1 cellular context compared by ENCODE assay signal in genomic region chr9:91395106-91395552, GRCh38.
TF ChIP-seq lines count a peak whose summit lies in the region.

No MANE protein-coding gene starts in this region.

TF ChIP-seq in HepG2, 621 proteins besides CTCF, POLR2A, EP300 and RAD21 (continued from another document and continues in another):
- TF ChIP-seq GMEB2 (CRISPR knock-in tag; IDR thresholded peaks at IDR 0.05; ENCODE audit: low read depth): no peak
- no peak for TF ChIP-seq AKAP8 (CRISPR knock-in tag; IDR thresholded peaks at IDR 0.05)
- TF ChIP-seq AHR (CRISPR knock-in tag; IDR thresholded peaks at IDR 0.05): no peak
- no peak for TF ChIP-seq NPAS2 (CRISPR knock-in tag; IDR thresholded peaks at IDR 0.05; ENCODE audit: borderline replicate concordance)
- TF ChIP-seq MAFK (conservative IDR thresholded peaks at IDR 0.05 in 1 of 2, IDR thresholded peaks at IDR 0.05 in 1 of 2; ENCODE audit: low read length in 2 of 2): no peak
- TF ChIP-seq, protein P1, sequence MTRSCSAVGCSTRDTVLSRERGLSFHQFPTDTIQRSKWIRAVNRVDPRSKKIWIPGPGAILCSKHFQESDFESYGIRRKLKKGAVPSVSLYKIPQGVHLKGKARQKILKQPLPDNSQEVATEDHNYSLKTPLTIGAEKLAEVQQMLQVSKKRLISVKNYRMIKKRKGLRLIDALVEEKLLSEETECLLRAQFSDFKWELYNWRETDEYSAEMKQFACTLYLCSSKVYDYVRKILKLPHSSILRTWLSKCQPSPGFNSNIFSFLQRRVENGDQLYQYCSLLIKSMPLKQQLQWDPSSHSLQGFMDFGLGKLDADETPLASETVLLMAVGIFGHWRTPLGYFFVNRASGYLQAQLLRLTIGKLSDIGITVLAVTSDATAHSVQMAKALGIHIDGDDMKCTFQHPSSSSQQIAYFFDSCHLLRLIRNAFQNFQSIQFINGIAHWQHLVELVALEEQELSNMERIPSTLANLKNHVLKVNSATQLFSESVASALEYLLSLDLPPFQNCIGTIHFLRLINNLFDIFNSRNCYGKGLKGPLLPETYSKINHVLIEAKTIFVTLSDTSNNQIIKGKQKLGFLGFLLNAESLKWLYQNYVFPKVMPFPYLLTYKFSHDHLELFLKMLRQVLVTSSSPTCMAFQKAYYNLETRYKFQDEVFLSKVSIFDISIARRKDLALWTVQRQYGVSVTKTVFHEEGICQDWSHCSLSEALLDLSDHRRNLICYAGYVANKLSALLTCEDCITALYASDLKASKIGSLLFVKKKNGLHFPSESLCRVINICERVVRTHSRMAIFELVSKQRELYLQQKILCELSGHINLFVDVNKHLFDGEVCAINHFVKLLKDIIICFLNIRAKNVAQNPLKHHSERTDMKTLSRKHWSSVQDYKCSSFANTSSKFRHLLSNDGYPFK (CRISPR knock-in tag; IDR thresholded peaks at IDR 0.05; ENCODE audit: borderline replicate concordance): no peak
- TF ChIP-seq HDAC6 (IDR thresholded peaks at IDR 0.05; ENCODE audit: low read depth, low read length): no peak
- TF ChIP-seq FOXC1 (CRISPR knock-in tag; IDR thresholded peaks at IDR 0.05; ENCODE audit: borderline replicate concordance): no peak
- TF ChIP-seq SMAD1 (CRISPR knock-in tag; IDR thresholded peaks at IDR 0.05; ENCODE audit: borderline replicate concordance, low read depth): no peak
- TF ChIP-seq, protein P2, sequence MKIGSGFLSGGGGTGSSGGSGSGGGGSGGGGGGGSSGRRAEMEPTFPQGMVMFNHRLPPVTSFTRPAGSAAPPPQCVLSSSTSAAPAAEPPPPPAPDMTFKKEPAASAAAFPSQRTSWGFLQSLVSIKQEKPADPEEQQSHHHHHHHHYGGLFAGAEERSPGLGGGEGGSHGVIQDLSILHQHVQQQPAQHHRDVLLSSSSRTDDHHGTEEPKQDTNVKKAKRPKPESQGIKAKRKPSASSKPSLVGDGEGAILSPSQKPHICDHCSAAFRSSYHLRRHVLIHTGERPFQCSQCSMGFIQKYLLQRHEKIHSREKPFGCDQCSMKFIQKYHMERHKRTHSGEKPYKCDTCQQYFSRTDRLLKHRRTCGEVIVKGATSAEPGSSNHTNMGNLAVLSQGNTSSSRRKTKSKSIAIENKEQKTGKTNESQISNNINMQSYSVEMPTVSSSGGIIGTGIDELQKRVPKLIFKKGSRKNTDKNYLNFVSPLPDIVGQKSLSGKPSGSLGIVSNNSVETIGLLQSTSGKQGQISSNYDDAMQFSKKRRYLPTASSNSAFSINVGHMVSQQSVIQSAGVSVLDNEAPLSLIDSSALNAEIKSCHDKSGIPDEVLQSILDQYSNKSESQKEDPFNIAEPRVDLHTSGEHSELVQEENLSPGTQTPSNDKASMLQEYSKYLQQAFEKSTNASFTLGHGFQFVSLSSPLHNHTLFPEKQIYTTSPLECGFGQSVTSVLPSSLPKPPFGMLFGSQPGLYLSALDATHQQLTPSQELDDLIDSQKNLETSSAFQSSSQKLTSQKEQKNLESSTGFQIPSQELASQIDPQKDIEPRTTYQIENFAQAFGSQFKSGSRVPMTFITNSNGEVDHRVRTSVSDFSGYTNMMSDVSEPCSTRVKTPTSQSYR (CRISPR knock-in tag; IDR thresholded peaks at IDR 0.05; ENCODE audit: borderline replicate concordance): no peak; the same call in 1 of the 2 replicates
- no peak for TF ChIP-seq ZNF451 (CRISPR knock-in tag; IDR thresholded peaks at IDR 0.05)
- peak; percentile 91 for TF ChIP-seq MED1 (CRISPR knock-in tag; IDR thresholded peaks at IDR 0.05)
- TF ChIP-seq MAX (IDR thresholded peaks at IDR 0.05): peak; percentile 84
- TF ChIP-seq ATRX (CRISPR knock-in tag; IDR thresholded peaks at IDR 0.05; ENCODE audit: borderline replicate concordance): no peak
- TF ChIP-seq TGIF2 (CRISPR knock-in tag; IDR thresholded peaks at IDR 0.05): peak; percentile 87
- TF ChIP-seq ZNF3 (CRISPR knock-in tag; IDR thresholded peaks at IDR 0.05): peak; percentile 94
- TF ChIP-seq, protein P3, sequence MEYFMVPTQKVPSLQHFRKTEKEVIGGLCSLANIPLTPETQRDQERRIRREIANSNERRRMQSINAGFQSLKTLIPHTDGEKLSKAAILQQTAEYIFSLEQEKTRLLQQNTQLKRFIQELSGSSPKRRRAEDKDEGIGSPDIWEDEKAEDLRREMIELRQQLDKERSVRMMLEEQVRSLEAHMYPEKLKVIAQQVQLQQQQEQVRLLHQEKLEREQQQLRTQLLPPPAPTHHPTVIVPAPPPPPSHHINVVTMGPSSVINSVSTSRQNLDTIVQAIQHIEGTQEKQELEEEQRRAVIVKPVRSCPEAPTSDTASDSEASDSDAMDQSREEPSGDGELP (IDR thresholded peaks at IDR 0.05; ENCODE audit: borderline replicate concordance, low read depth): no peak
- TF ChIP-seq KDM6A (CRISPR knock-in tag; IDR thresholded peaks at IDR 0.05; ENCODE audit: low read depth): peak; percentile 32; the same call in 1 of the 2 replicates
- no peak for TF ChIP-seq CHD2 (IDR thresholded peaks at IDR 0.05; ENCODE audit: low read depth, low read length)
- peak; percentile 96 for TF ChIP-seq SMAD3 (CRISPR knock-in tag; IDR thresholded peaks at IDR 0.05)
- TF ChIP-seq ZMAT3 (CRISPR knock-in tag; conservative IDR thresholded peaks at IDR 0.05): no peak
- TF ChIP-seq SRF (IDR thresholded peaks at IDR 0.05; ENCODE audit: low read depth, low read length): no peak
- peak; percentile 84; the same call in 1 of the 2 replicates for TF ChIP-seq ERF (CRISPR knock-in tag; IDR thresholded peaks at IDR 0.05)
- TF ChIP-seq ZNF766 (CRISPR knock-in tag; IDR thresholded peaks at IDR 0.05; ENCODE audit: borderline replicate concordance): no peak
- no peak for TF ChIP-seq ZNF788 (CRISPR knock-in tag; IDR thresholded peaks at IDR 0.05; ENCODE audit: borderline replicate concordance)
- peak; percentile 90 for TF ChIP-seq SKI (IDR thresholded peaks at IDR 0.05; ENCODE audit: partially characterized antibody)
- TF ChIP-seq, protein P4, sequence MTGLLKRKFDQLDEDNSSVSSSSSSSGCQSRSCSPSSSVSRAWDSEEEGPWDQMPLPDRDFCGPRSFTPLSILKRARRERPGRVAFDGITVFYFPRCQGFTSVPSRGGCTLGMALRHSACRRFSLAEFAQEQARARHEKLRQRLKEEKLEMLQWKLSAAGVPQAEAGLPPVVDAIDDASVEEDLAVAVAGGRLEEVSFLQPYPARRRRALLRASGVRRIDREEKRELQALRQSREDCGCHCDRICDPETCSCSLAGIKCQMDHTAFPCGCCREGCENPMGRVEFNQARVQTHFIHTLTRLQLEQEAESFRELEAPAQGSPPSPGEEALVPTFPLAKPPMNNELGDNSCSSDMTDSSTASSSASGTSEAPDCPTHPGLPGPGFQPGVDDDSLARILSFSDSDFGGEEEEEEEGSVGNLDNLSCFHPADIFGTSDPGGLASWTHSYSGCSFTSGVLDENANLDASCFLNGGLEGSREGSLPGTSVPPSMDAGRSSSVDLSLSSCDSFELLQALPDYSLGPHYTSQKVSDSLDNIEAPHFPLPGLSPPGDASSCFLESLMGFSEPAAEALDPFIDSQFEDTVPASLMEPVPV (CRISPR knock-in tag; IDR thresholded peaks at IDR 0.05): no peak
- 0 out of 2 replicates have a peak, but pooled peaks have one; percentile 45 for TF ChIP-seq MEF2D (CRISPR knock-in tag; IDR thresholded peaks at IDR 0.05)
- TF ChIP-seq SP2 (CRISPR knock-in tag; IDR thresholded peaks at IDR 0.05): no peak
- TF ChIP-seq SNAPC2 (CRISPR knock-in tag; IDR thresholded peaks at IDR 0.05): no peak
- TF ChIP-seq ZNF740 (CRISPR knock-in tag; IDR thresholded peaks at IDR 0.05): 0 out of 2 replicates have a peak, but pooled peaks have one; percentile 38
- TF ChIP-seq, protein P5, sequence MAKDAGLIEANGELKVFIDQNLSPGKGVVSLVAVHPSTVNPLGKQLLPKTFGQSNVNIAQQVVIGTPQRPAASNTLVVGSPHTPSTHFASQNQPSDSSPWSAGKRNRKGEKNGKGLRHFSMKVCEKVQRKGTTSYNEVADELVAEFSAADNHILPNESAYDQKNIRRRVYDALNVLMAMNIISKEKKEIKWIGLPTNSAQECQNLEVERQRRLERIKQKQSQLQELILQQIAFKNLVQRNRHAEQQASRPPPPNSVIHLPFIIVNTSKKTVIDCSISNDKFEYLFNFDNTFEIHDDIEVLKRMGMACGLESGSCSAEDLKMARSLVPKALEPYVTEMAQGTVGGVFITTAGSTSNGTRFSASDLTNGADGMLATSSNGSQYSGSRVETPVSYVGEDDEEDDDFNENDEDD (CRISPR knock-in tag; IDR thresholded peaks at IDR 0.05; ENCODE audit: borderline replicate concordance): peak; percentile 47; the same call in 1 of the 2 replicates
- TF ChIP-seq TAF15 (IDR thresholded peaks at IDR 0.05; ENCODE audit: low read depth, low read length, poor library complexity, severe bottlenecking): no peak
- peak; percentile 44; the same call in 1 of the 2 replicates for TF ChIP-seq REPIN1 (CRISPR knock-in tag; IDR thresholded peaks at IDR 0.05; ENCODE audit: borderline replicate concordance, low read depth)
- TF ChIP-seq AKNA (CRISPR knock-in tag; IDR thresholded peaks at IDR 0.05; ENCODE audit: borderline replicate concordance): no peak
- TF ChIP-seq TEAD3 (CRISPR knock-in tag; optimal IDR thresholded peaks at IDR 0.05; ENCODE audit: borderline replicate concordance): peak; percentile 76
- TF ChIP-seq SMARCC2 (IDR thresholded peaks at IDR 0.05): 0 out of 2 replicates have a peak, but pooled peaks have one; percentile 5
- TF ChIP-seq ZNF557 (CRISPR knock-in tag; IDR thresholded peaks at IDR 0.05): no peak
- TF ChIP-seq HOMEZ (CRISPR knock-in tag; IDR thresholded peaks at IDR 0.05; ENCODE audit: low read depth): peak; percentile 92
- TF ChIP-seq PITX1 (CRISPR knock-in tag; IDR thresholded peaks at IDR 0.05): peak; percentile 69
- TF ChIP-seq NBN (conservative IDR thresholded peaks at IDR 0.05): no peak
- TF ChIP-seq TOPORS (CRISPR knock-in tag; IDR thresholded peaks at IDR 0.05): no peak
- TF ChIP-seq, protein P6, sequence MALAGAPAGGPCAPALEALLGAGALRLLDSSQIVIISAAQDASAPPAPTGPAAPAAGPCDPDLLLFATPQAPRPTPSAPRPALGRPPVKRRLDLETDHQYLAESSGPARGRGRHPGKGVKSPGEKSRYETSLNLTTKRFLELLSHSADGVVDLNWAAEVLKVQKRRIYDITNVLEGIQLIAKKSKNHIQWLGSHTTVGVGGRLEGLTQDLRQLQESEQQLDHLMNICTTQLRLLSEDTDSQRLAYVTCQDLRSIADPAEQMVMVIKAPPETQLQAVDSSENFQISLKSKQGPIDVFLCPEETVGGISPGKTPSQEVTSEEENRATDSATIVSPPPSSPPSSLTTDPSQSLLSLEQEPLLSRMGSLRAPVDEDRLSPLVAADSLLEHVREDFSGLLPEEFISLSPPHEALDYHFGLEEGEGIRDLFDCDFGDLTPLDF (CRISPR knock-in tag; IDR thresholded peaks at IDR 0.05): no peak
- TF ChIP-seq ZBTB1 (CRISPR knock-in tag; IDR thresholded peaks at IDR 0.05; ENCODE audit: borderline replicate concordance): no peak
- TF ChIP-seq EZH2 (conservative IDR thresholded peaks at IDR 0.05; ENCODE audit: low read depth, low read length): no peak
